In genomic region chr4:8722556-8722955, GRCh38 we compare ENCODE assay signal across 23 cellular contexts.
"Had no signal": no experiment of that assay in that cellular context is flagged by ENCODE, and none has a peak within 500 bp of the region (broad histone marks: within the 10 kb centered on the region; RNA-seq: fewer than 3 reads in every experiment).

No MANE protein-coding gene starts in this region.

- DNase-seq: activated CD4-positive, alpha-beta T cell treated with anti-CD3 and anti-CD28 coated beads, Interleukin-2, amount 10 ng/mL, durations not matched to agents 24 days and 14 days; activated CD4-positive, alpha-beta T cell treated with anti-CD3 and anti-CD28 coated beads, Interleukin-2, amount 50 U/mL, for 4 hours; activated CD8-positive, alpha-beta T cell treated with anti-CD3 and anti-CD28 coated beads, Interleukin-2, amount 10 ng/mL, durations not matched to agents 7 days and 5 days; activated naive CD4-positive, alpha-beta T cell treated with anti-CD3 and anti-CD28 coated beads, Interleukin-2, amount 10 ng/mL, durations not matched to agents 7 days and 5 days; activated naive CD8-positive, alpha-beta T cell treated with anti-CD3 and anti-CD28 coated beads, Interleukin-2, amount 50 U/mL, for 24 hours; activated T-cell treated with anti-CD3 and anti-CD28 coated beads, Interleukin-2, amount 50 U/mL, for 24 hours; anterior cingulate cortex; caudate nucleus; NCI-H1092 treated with DMSO at 0.1 percent for 48 hours; NCI-H1417; NCI-H146; NCI-H187; NCI-H2029 treated with DMSO at 0.1 percent for 48 hours; NCI-H2107; NCI-H2171; NCI-H510A; NCI-H526; NCI-H748 treated with DMSO at 0.1 percent for 48 hours; Right ventricle myocardium superior; T1000; WERI-Rb-1 had no signal

- H3K4me3 ChIP-seq: SK-N-MC had no signal

- H3K36me3 ChIP-seq: WERI-Rb-1 had no signal

- ATAC-seq: activated CD8-positive, alpha-beta T cell treated with anti-CD3 and anti-CD28 coated beads, Interleukin-2, amount 10 ng/mL, durations not matched to agents 7 days and 5 days; activated naive CD8-positive, alpha-beta T cell treated with anti-CD3 and anti-CD28 coated beads, Interleukin-2, amount 50 U/mL, for 24 hours had no signal

- H3K27ac ChIP-seq: KMS-11, SK-N-MC, WERI-Rb-1 had no signal
